Comparison of ENCODE assay signal across 13 cellular contexts in the genomic region with DNA sequence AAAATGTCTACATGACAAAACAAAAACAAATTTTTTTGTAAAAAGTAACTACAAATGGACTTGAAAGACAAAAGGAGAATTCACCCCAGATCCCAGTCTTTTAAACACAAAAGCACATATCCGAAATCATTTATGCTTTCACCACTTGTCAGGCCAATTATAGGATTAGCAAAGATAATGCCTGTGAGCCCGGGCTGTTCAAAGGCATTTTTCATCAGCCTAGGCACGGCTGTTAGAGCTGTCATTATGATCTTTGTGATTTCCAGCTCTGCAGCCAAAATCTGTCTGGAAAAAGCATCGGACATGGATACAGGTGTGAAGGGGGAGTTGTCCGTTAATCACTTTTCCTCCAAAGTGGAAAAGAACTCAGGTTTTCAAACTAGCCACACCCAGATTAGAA.
"Had no signal": no experiment of that assay in that cellular context is flagged by ENCODE, and none has a peak within 500 bp of the region (broad histone marks: within the 10 kb centered on the region; RNA-seq: fewer than 3 reads in every experiment).

No MANE protein-coding gene starts in this region.

- H3K4me1 ChIP-seq: uterus had no signal

- DNase-seq: activated CD4-positive, alpha-beta T cell treated with anti-CD3 and anti-CD28 coated beads, Interleukin-2, amount 10 ng/mL, durations not matched to agents 24 days and 14 days; activated CD8-positive, alpha-beta T cell treated with anti-CD3 and anti-CD28 coated beads, Interleukin-2, amount 10 ng/mL, durations not matched to agents 7 days and 5 days; activated naive CD4-positive, alpha-beta T cell treated with anti-CD3 and anti-CD28 coated beads for 36 hours; activated T-cell treated with anti-CD3 and anti-CD28 coated beads, Interleukin-2, amount 50 U/mL, for 24 hours; anterior cingulate cortex; central memory CD4-positive, alpha-beta T cell; dorsolateral prefrontal cortex; foreskin fibroblast; naive B cell; right cardiac atrium; uterus had no signal

- H3K4me3 ChIP-seq: dorsolateral prefrontal cortex, skin epidermis, tibial nerve, uterus had no signal

- H3K27ac ChIP-seq: dorsolateral prefrontal cortex, skin epidermis, tibial nerve, uterus had no signal

- H3K36me3 ChIP-seq: tibial nerve, uterus had no signal

- ATAC-seq: activated CD8-positive, alpha-beta T cell treated with anti-CD3 and anti-CD28 coated beads, Interleukin-2, amount 10 ng/mL, durations not matched to agents 7 days and 5 days; right cardiac atrium had no signal

- H3K27me3 ChIP-seq: dorsolateral prefrontal cortex, tibial nerve, uterus had no signal

- H3K9me3 ChIP-seq: tibial nerve, uterus had no signal
